Comparison of ENCODE assay signal across 17 cellular contexts in genomic region chr13:47334173-47334572, GRCh38.
DNase-seq lines count a peak whose midpoint lies in the region; ATAC-seq, FAIRE-seq and TF ChIP-seq lines count a peak whose summit lies in the region.
"Had no signal": no experiment of that assay in that cellular context is flagged by ENCODE, and none has a peak within 500 bp of the region (broad histone marks: within the 10 kb centered on the region; RNA-seq: fewer than 3 reads in every experiment).

No MANE protein-coding gene starts in this region.

- CTCF ChIA-PET in H1 (lab: Charles Lee; ENCODE audit: partially characterized antibody), result no interaction called here

- no peak overlapping the region for H3K27ac Mint-ChIP-seq in GM23338
- H3K27ac Mint-ChIP-seq: activated CD4-positive, alpha-beta memory T cell treated with anti-CD3 and anti-CD28 coated beads, Interleukin-2, amount 10 ng/mL, durations not matched to agents 7 days and 5 days; naive thymus-derived CD8-positive, alpha-beta T cell had no signal

- no peaks in the 10 kb centered on the region for H3F3A ChIP-seq in GM23338 (replicated peaks; ENCODE audit: low read depth)

- TF ChIP-seq EP300 in H1 (IDR thresholded peaks at IDR 0.05; ENCODE audit: borderline replicate concordance in 1 of 2, low read depth in 2 of 2, low read length in 2 of 2), result no peak

- H3K4me3 ChIP-seq in GM23338 (no peak overlapping the region), H1 (ENCODE audit: extremely low read depth in 1 of 4, insufficient read depth in 2 of 4, low read depth in 3 of 4, low read length in 4 of 4) (no peak overlapping the region), mucosa of descending colon (no peak overlapping the region)
- H3K4me3 ChIP-seq: upper lobe of right lung had no signal

- no peaks in the 10 kb centered on the region for H3K36me3 Mint-ChIP-seq in GM23338 (ENCODE audit: low read depth)
- H3K36me3 Mint-ChIP-seq: naive thymus-derived CD8-positive, alpha-beta T cell had no signal

- no peak overlapping the region for H3K18ac ChIP-seq in H1 (ENCODE audit: extremely low read depth, low read length)

- H2BK12ac ChIP-seq in H1 (ENCODE audit: low read depth, low read length), result no peak overlapping the region

- TF ChIP-seq POLR2A in H1 (IDR thresholded peaks at IDR 0.05; ENCODE audit: control extremely low read depth in 1 of 2, low read depth in 2 of 2, low read length in 2 of 2), result no peak

- no peaks in the 10 kb centered on the region for H4K20me1 ChIP-seq in GM23338 (replicated peaks; ENCODE audit: insufficient read depth)
- no peaks in the 10 kb centered on the region for H4K20me1 ChIP-seq in H1 (replicated peaks in 1 of 2; ENCODE audit: control insufficient read depth in 1 of 2, insufficient read depth in 2 of 2, low read length in 2 of 2)

- no peak overlapping the region for H3K27ac ChIP-seq in GM23338 (ENCODE audit: low read depth)
- no peak overlapping the region for H3K27ac ChIP-seq in H1 (ENCODE audit: low read depth, low read length)
- H3K27ac ChIP-seq: foreskin keratinocyte, upper lobe of right lung had no signal

- FAIRE-seq in H1 (lab: Jason Lieb, UNC), result no peak
- FAIRE-seq: keratinocyte had no signal

- no peak overlapping the region for H3K14ac ChIP-seq in H1 (ENCODE audit: insufficient read length)

- no peak overlapping the region for H2BK120ac ChIP-seq in H1 (replicated peaks; ENCODE audit: low read depth, low read length)

- H2AFZ ChIP-seq in GM23338, result 0 out of 2 replicates have a peak overlapping the region, but pooled peaks have one; percentile 18
- H2AFZ ChIP-seq in H1 (ENCODE audit: low read length), result 0 out of 2 replicates have a peak overlapping the region, but pooled peaks have one; percentile 47

- no peak overlapping the region for H3K4me3 Mint-ChIP-seq in GM23338
- H3K4me3 Mint-ChIP-seq: activated CD4-positive, alpha-beta memory T cell treated with anti-CD3 and anti-CD28 coated beads, Interleukin-2, amount 10 ng/mL, durations not matched to agents 7 days and 5 days; naive thymus-derived CD8-positive, alpha-beta T cell had no signal

- no peaks in the 10 kb centered on the region for H3K27me3 ChIP-seq in GM23338 (ENCODE audit: insufficient read depth)
- no peaks in the 10 kb centered on the region for H3K27me3 ChIP-seq in H1 (replicated peaks in 1 of 4; ENCODE audit: control insufficient read depth in 3 of 4, extremely low read depth in 1 of 4, insufficient read depth in 3 of 4, low read length in 3 of 4)
- H3K27me3 ChIP-seq: foreskin keratinocyte, upper lobe of right lung had no signal

- no peaks in the 10 kb centered on the region for H3K23me2 ChIP-seq in H1 (ENCODE audit: low read depth, low read length)

- H3K79me2 ChIP-seq in GM23338 (replicated peaks; ENCODE audit: insufficient read depth), result no peaks in the 10 kb centered on the region
- H3K79me2 ChIP-seq in H1 (ENCODE audit: control insufficient read depth in 1 of 2, insufficient read depth in 2 of 2, low read length in 2 of 2), result no peaks in the 10 kb centered on the region

- H4K5ac ChIP-seq in H1 (ENCODE audit: insufficient read length, low read depth, low read length), result no peak overlapping the region

- H3K9ac ChIP-seq in H1 (replicated peaks in 1 of 4; ENCODE audit: extremely low read depth in 1 of 4, low read depth in 3 of 4, low read length in 3 of 4), result no peak overlapping the region

- TF ChIP-seq CTCF in GM23338 (conservative IDR thresholded peaks at IDR 0.05; ENCODE audit: low read depth in 2 of 2) (no peak), H1 (IDR thresholded peaks at IDR 0.05; ENCODE audit: control extremely low read depth in 1 of 3, insufficient read depth in 1 of 3, low read depth in 1 of 3, low read length in 3 of 3) (no peak), mucosa of descending colon (IDR thresholded peaks at IDR 0.05) (no peak), GM13976 (IDR thresholded peaks at IDR 0.05; ENCODE audit: borderline replicate concordance, control extremely low read depth, extremely low read depth, insufficient read depth, missing control alignments) (no peak)

- in situ Hi-C loops in GM13976 (cut with MboI; ENCODE audit: low sequenced_read_pairs, unreplicated experiment), result no loop called here

- no peak overlapping the region for H2BK5ac ChIP-seq in H1 (ENCODE audit: low read depth, low read length)

- H2AK5ac ChIP-seq in H1 (ENCODE audit: low read depth, low read length), result no peak overlapping the region

- no peaks in the 10 kb centered on the region for H3K9me3 ChIP-seq in H1 (ENCODE audit: insufficient read depth in 2 of 2, low read depth in 1 of 2, low read length in 1 of 2)
- peaks cover 21% of the 10 kb centered on the region for H3K9me3 ChIP-seq in mucosa of descending colon
- H3K9me3 ChIP-seq: upper lobe of right lung had no signal

- H3K4me2 ChIP-seq in GM23338, result no peak overlapping the region
- no peak overlapping the region for H3K4me2 ChIP-seq in H1 (ENCODE audit: insufficient read depth in 1 of 2, low read depth in 2 of 2, low read length in 2 of 2)

- peak; percentile 78 for DNase-seq in A172 (ENCODE audit: low spot score)
- no peak for DNase-seq in GM23338 (ENCODE audit: low spot score)
- no peak for DNase-seq in H1 (ENCODE audit: low read depth in 1 of 2, low spot score in 2 of 2)
- DNase-seq in mucosa of descending colon, result peak in 1 of 3 donors; percentile 5
- DNase-seq in RKO (ENCODE audit: low spot score), result no peak
- no peak for DNase-seq in CD1c-positive myeloid dendritic cell (ENCODE audit: extremely low spot score)
- no peak for DNase-seq in effector CD4-positive, alpha-beta T cell
- no peak for DNase-seq in GM13976 (ENCODE audit: low spot score)
- DNase-seq: activated CD4-positive, alpha-beta memory T cell treated with anti-CD3 and anti-CD28 coated beads, Interleukin-2, amount 10 ng/mL, durations not matched to agents 7 days and 5 days; DMS79; foreskin keratinocyte; naive thymus-derived CD8-positive, alpha-beta T cell; NCI-H1417; NCI-H526 treated with DMSO at 0.1 percent for 48 hours; upper lobe of right lung had no signal

- peaks cover 12% of the 10 kb centered on the region for H3K4me1 Mint-ChIP-seq in GM23338
- H3K4me1 Mint-ChIP-seq: activated CD4-positive, alpha-beta memory T cell treated with anti-CD3 and anti-CD28 coated beads, Interleukin-2, amount 10 ng/mL, durations not matched to agents 7 days and 5 days; naive thymus-derived CD8-positive, alpha-beta T cell had no signal

- no peaks in the 10 kb centered on the region for H3K79me1 ChIP-seq in H1 (ENCODE audit: low read depth, low read length)

- 89% methylated on average over 3 of the region's 3 CpGs; no CpG with 5 or more reads in 1 of the 2 experiments for WGBS in H1 (ENCODE audit: extremely low coverage in 1 of 2, insufficient coverage in 1 of 2, insufficient read length in 1 of 2, insufficient replicate concordance in 2 of 2, low coverage in 1 of 2, low lambda C conversion rate in 2 of 2, missing lambda C conversion rate in 1 of 2), 2 experiments

- H3K27me3 Mint-ChIP-seq in GM23338 (ENCODE audit: insufficient read depth, low read depth, poor library complexity), result no peaks in the 10 kb centered on the region
- H3K27me3 Mint-ChIP-seq: activated CD4-positive, alpha-beta memory T cell treated with anti-CD3 and anti-CD28 coated beads, Interleukin-2, amount 10 ng/mL, durations not matched to agents 7 days and 5 days had no signal

- no peaks in the 10 kb centered on the region for H3K9me3 Mint-ChIP-seq in GM23338
- H3K9me3 Mint-ChIP-seq: activated CD4-positive, alpha-beta memory T cell treated with anti-CD3 and anti-CD28 coated beads, Interleukin-2, amount 10 ng/mL, durations not matched to agents 7 days and 5 days had no signal

- intact Hi-C loops in mucosa of descending colon (cut with DNase I, micrococcal nuclease), result no loop called here

- POLR2A ChIA-PET in H1 (lab: Charles Lee; ENCODE audit: partially characterized antibody), result no interaction called here

- H3K4me1 ChIP-seq in GM23338 (ENCODE audit: insufficient read depth), result no peaks in the 10 kb centered on the region
- H3K4me1 ChIP-seq in H1 (replicated peaks in 1 of 4; ENCODE audit: control insufficient read depth in 3 of 4, insufficient read depth in 4 of 4, low read length in 3 of 4), result peaks cover 0 to 5% (median 0%) of the 10 kb centered on the region in 4 experiments; a peak in 2 of 7 replicates
- H3K4me1 ChIP-seq in mucosa of descending colon (ENCODE audit: low read depth), result no peaks in the 10 kb centered on the region
- H3K4me1 ChIP-seq: foreskin keratinocyte, upper lobe of right lung had no signal

- no peak for TF ChIP-seq RAD21 in H1 (IDR thresholded peaks at IDR 0.05 in 1 of 2, conservative IDR thresholded peaks at IDR 0.05 in 1 of 2; ENCODE audit: low read depth in 2 of 2, low read length in 2 of 2)

- no peak overlapping the region; the same call in 1 of the 2 replicates for H4K8ac ChIP-seq in H1 (ENCODE audit: extremely low read depth, insufficient read depth, low read length)

- ATAC-seq in GM23338 (no peak), mucosa of descending colon (peak; percentile 46)
- ATAC-seq: foreskin keratinocyte; HCT116; naive thymus-derived CD8-positive, alpha-beta T cell; upper lobe of right lung had no signal

- H2BK20ac ChIP-seq in H1 (ENCODE audit: low read length), result no peak overlapping the region

- H3K56ac ChIP-seq in H1 (replicated peaks; ENCODE audit: insufficient read length, low read depth, low read length), result no peak overlapping the region

- H2BK15ac ChIP-seq in H1 (ENCODE audit: low read length), result no peak overlapping the region

- no peak overlapping the region for H3K23ac ChIP-seq in H1 (ENCODE audit: insufficient read length)

- H3K36me3 ChIP-seq in GM23338 (ENCODE audit: insufficient read depth) (no peaks in the 10 kb centered on the region), H1 (ENCODE audit: control insufficient read depth in 2 of 4, insufficient read depth in 4 of 4, low read length in 3 of 4) (no peaks in the 10 kb centered on the region), mucosa of descending colon (ENCODE audit: low read depth) (no peaks in the 10 kb centered on the region)
- H3K36me3 ChIP-seq: upper lobe of right lung had no signal

- H4K91ac ChIP-seq in H1 (replicated peaks; ENCODE audit: insufficient read length, low read length), result no peak overlapping the region

- H3K4ac ChIP-seq in H1 (replicated peaks; ENCODE audit: insufficient read length, low read depth, low read length), result no peak overlapping the region

- no peaks in the 10 kb centered on the region for H3K9me2 ChIP-seq in GM23338 (ENCODE audit: insufficient read depth)

TF ChIP-seq in GM23338, 12 proteins besides CTCF, POLR2A, EP300 and RAD21 (continues in another document):
- no peak for TF ChIP-seq EZH2 (IDR thresholded peaks at IDR 0.05; ENCODE audit: low read depth, unreplicated experiment)

TF ChIP-seq in H1, 55 proteins besides CTCF, POLR2A, EP300 and RAD21 (continues in another document):
- TF ChIP-seq GABPA (IDR thresholded peaks at IDR 0.05; ENCODE audit: borderline replicate concordance, insufficient read depth, low read length) (no peak), HDAC6 (IDR thresholded peaks at IDR 0.05; ENCODE audit: low read depth, low read length) (no peak), JUN (IDR thresholded peaks at IDR 0.05; ENCODE audit: low read depth, low read length) (no peak), PHF8 (conservative IDR thresholded peaks at IDR 0.05; ENCODE audit: low read depth, low read length) (no peak), SIN3A (conservative IDR thresholded peaks at IDR 0.05 in 1 of 2, IDR thresholded peaks at IDR 0.05 in 1 of 2; ENCODE audit: low read depth in 1 of 2, low read length in 2 of 2) (no peak), BCL11A (IDR thresholded peaks at IDR 0.05; ENCODE audit: low read depth in 2 of 2, low read length in 2 of 2) (no peak), SP4 (IDR thresholded peaks at IDR 0.05; ENCODE audit: low read length) (no peak)
